10 cellular contexts compared by ENCODE assay signal in genomic region chr11:57303990-57304579, GRCh38. TPM values are rescaled to one million over a fixed set of nuclear protein-coding genes. Genes with fewer than 3 reads are reported as not detected.
DNase-seq lines count a peak whose midpoint lies in the region; ATAC-seq and TF ChIP-seq lines count a peak whose summit lies in the region.
"Had no signal": no experiment of that assay in that cellular context is flagged by ENCODE, and none has a peak within 500 bp of the region (broad histone marks: within the 10 kb centered on the region; RNA-seq: fewer than 3 reads in every experiment).

No MANE protein-coding gene starts in this region.

- no peaks in the 10 kb centered on the region for H3K9me2 ChIP-seq in GM23338 (ENCODE audit: insufficient read depth)

- DNase-seq in GM23338 (ENCODE audit: low spot score), result no peak
- DNase-seq in NCI-H774 (lab: John Stamatoyannopoulos, UW), result peak; percentile 17
- DNase-seq in retinal pigment epithelial cell (ENCODE audit: low read depth), result peak; percentile 93
- no peak for DNase-seq in natural killer cell
- DNase-seq in activated CD4-positive, alpha-beta T cell treated with anti-CD3 and anti-CD28 coated beads for 4 hours, result no peak
- DNase-seq: activated CD4-positive, CD25-positive, alpha-beta regulatory T cell treated with anti-CD3 and anti-CD28 coated beads, Interleukin-2, amount 50 U/mL, for 72 hours; NCI-H526 had no signal

- H3K36me3 ChIP-seq in GM23338 (ENCODE audit: insufficient read depth) (peaks cover 31% of the 10 kb centered on the region), esophagus (ENCODE audit: control insufficient read depth in 2 of 2, insufficient read depth in 2 of 2, low read length in 1 of 2) (peaks cover 25 to 51% of the 10 kb centered on the region in 2 donors)

- no peak overlapping the region for H2AFZ ChIP-seq in GM23338

- ATAC-seq in GM23338 (no peak), natural killer cell (no peak), GM21447 (IDR thresholded peaks at IDR 0.05; ENCODE audit: unreplicated experiment) (no peak), HG03025 (IDR thresholded peaks at IDR 0.05; ENCODE audit: low FRiP score, unreplicated experiment) (no peak)

- H3K4me1 ChIP-seq in GM23338 (ENCODE audit: insufficient read depth) (no peaks in the 10 kb centered on the region), esophagus (ENCODE audit: control insufficient read depth in 2 of 2, insufficient read depth in 2 of 2, low read length in 1 of 2) (peaks cover 4 to 36% of the 10 kb centered on the region in 2 donors)

- 53 to 54% methylated on average over 8 of the region's 8 CpGs for WGBS in esophagus, 2 donors

- no peaks in the 10 kb centered on the region for H3K27me3 ChIP-seq in GM23338 (ENCODE audit: insufficient read depth)
- H3K27me3 ChIP-seq in esophagus (ENCODE audit: control insufficient read depth in 1 of 2, insufficient read depth in 2 of 2, low read length in 2 of 2), result no peaks in the 10 kb centered on the region

- H3K27me3 Mint-ChIP-seq in GM23338 (ENCODE audit: insufficient read depth, low read depth, poor library complexity) (peaks cover 13% of the 10 kb centered on the region), natural killer cell (ENCODE audit: low read depth in 2 of 2) (no peaks in the 10 kb centered on the region)

- no peak overlapping the region for H3K4me3 ChIP-seq in GM23338
- H3K4me3 ChIP-seq in esophagus (ENCODE audit: low read depth in 1 of 2, low read length in 2 of 2), result no peak overlapping the region
- H3K4me3 ChIP-seq in retinal pigment epithelial cell (ENCODE audit: low read length), result no peak overlapping the region

- no peak overlapping the region for H3K27ac ChIP-seq in GM23338 (ENCODE audit: low read depth)
- peak overlapping the region; percentile 72 to 76 for H3K27ac ChIP-seq in esophagus (ENCODE audit: low read depth in 2 of 2, low read length in 1 of 2)

- H3K79me2 ChIP-seq in GM23338 (replicated peaks; ENCODE audit: insufficient read depth), result peaks cover 35% of the 10 kb centered on the region

- H3K27ac Mint-ChIP-seq in GM23338, result peak overlapping the region; percentile 71; the same call in 1 of the 2 replicates
- no peak overlapping the region for H3K27ac Mint-ChIP-seq in natural killer cell

- TF ChIP-seq CTCF in GM23338 (conservative IDR thresholded peaks at IDR 0.05; ENCODE audit: low read depth in 2 of 2) (no peak), retinal pigment epithelial cell (conservative IDR thresholded peaks at IDR 0.05; ENCODE audit: low read depth, low read length) (no peak), natural killer cell (IDR thresholded peaks at IDR 0.05) (no peak)

- H3K4me1 Mint-ChIP-seq in GM23338, result peaks cover 30% of the 10 kb centered on the region
- H3K4me1 Mint-ChIP-seq in natural killer cell, result no peaks in the 10 kb centered on the region

- peaks cover 0 to 16% of the 10 kb centered on the region in 2 donors for H3K9me3 ChIP-seq in esophagus (ENCODE audit: control insufficient read depth in 2 of 2, insufficient read depth in 1 of 2, low read depth in 1 of 2, low read length in 1 of 2)

- no peak overlapping the region for H3K4me2 ChIP-seq in GM23338

- H3K9me3 Mint-ChIP-seq in GM23338, result peaks cover 9% of the 10 kb centered on the region
- no peaks in the 10 kb centered on the region for H3K9me3 Mint-ChIP-seq in natural killer cell

- H3F3A ChIP-seq in GM23338 (replicated peaks; ENCODE audit: low read depth), result 0 out of 2 replicates have a peak, but pooled peaks cover 2% of the 10 kb centered on the region

- H4K20me1 ChIP-seq in GM23338 (replicated peaks; ENCODE audit: insufficient read depth), result peaks cover 20% of the 10 kb centered on the region

- H3K4me3 Mint-ChIP-seq in GM23338, result no peak overlapping the region
- H3K4me3 Mint-ChIP-seq in natural killer cell, result no peak overlapping the region

- peaks cover 83% of the 10 kb centered on the region for H3K36me3 Mint-ChIP-seq in GM23338 (ENCODE audit: low read depth)
- H3K36me3 Mint-ChIP-seq in natural killer cell, result no peaks in the 10 kb centered on the region

- intact Hi-C loops in natural killer cell (cut with micrococcal nuclease), result no loop called here

TF ChIP-seq in GM23338, 12 proteins besides CTCF, POLR2A, EP300 and RAD21:
- TF ChIP-seq ZNF331 (CRISPR knock-in tag; IDR thresholded peaks at IDR 0.05; ENCODE audit: low read depth) (no peak), REST (IDR thresholded peaks at IDR 0.05; ENCODE audit: unreplicated experiment) (no peak), STAT1 (IDR thresholded peaks at IDR 0.05; ENCODE audit: unreplicated experiment) (no peak), ZNF114 (CRISPR knock-in tag; IDR thresholded peaks at IDR 0.05) (no peak), NANOG (IDR thresholded peaks at IDR 0.05; ENCODE audit: borderline replicate concordance) (no peak), ETS1 (IDR thresholded peaks at IDR 0.05) (no peak), JUNB (IDR thresholded peaks at IDR 0.05; ENCODE audit: unreplicated experiment) (no peak), POLR2AphosphoS5 (IDR thresholded peaks at IDR 0.05; ENCODE audit: low read depth) (no peak)

RNA-seq across cellular contexts. Expression of gene TNKS1BP1, which starts 20.7 kb away (rescaled TPM):
- total RNA-seq in GM23338 (2014; rRNA removed; shearing (Covaris generic)), result 61.0 and 72.2 TPM in 2 replicates
- 64.2 and 72.9 TPM in 2 replicates for polyA plus RNA-seq in GM23338 (2016; fragmentation: Nextera tagmentation; extraction: Ambion mirVana)
- 100 to 1,000 TPM; 114 to 249 TPM for polyA plus RNA-seq in esophagus
- 1 to 10 TPM; 4.3 to 9.3 (median 7.5) TPM for total RNA-seq in natural killer cell

RNA-seq across cellular contexts. Expression of gene SSRP1, which starts 31.6 kb away (rescaled TPM):
- total RNA-seq in GM23338 (2014; rRNA removed; shearing (Covaris generic)), result 210 and 216 TPM in 2 replicates
- 205 and 225 TPM in 2 replicates for polyA plus RNA-seq in GM23338 (2016; fragmentation: Nextera tagmentation; extraction: Ambion mirVana)
- polyA plus RNA-seq in esophagus, result 10 to 100 TPM; 18.8 to 67.4 TPM
- total RNA-seq in natural killer cell, result 10 to 100 TPM; 45.5 to 50.0 (median 47.1) TPM

RNA-seq across cellular contexts. Expression of gene P2RX3, which starts 34.1 kb away (rescaled TPM):
- total RNA-seq in GM23338 (2014; rRNA removed; shearing (Covaris generic)), result 0.35 TPM in 1 of 2 replicates, not detected in the other
- polyA plus RNA-seq in GM23338 (2016; fragmentation: Nextera tagmentation; extraction: Ambion mirVana), result 0.15 and 0.23 TPM in 2 replicates
- polyA plus RNA-seq in esophagus, result not detected
- not detected for total RNA-seq in natural killer cell

Comparison
In these comparisons a context has a peak if more than half of its experiments do, and no peak if none do; other contexts are left out.
1. DNase-seq: peak in NCI-H774 (single experiment) and retinal pigment epithelial cell (single experiment); none in GM23338 (single experiment), natural killer cell (single experiment) and activated CD4-positive, alpha-beta T cell treated with anti-CD3 and anti-CD28 coated beads for 4 hours (0 of 2).